22 cellular contexts compared by ENCODE assay signal in the genomic region with DNA sequence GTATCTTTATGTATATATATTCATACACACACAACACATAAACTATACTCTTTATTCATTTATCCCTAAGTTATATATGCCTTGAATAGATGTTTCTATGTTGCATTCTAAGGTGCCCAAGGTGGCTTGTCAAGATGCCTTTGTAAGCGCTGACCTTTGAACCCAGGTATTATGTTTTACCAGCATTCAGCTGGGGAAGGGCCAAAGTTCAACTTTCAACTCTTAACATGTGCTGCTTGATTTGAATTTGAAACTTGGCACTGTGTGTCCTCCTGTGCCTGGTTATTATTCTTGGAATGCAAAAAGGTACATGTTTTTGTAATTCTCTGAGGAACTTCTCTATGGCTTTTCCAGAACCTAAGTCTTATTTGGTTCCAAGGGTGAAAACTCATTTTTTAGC.
DNase-seq lines count a peak whose midpoint lies in the region; ATAC-seq, FAIRE-seq and TF ChIP-seq lines count a peak whose summit lies in the region.
"Had no signal": no experiment of that assay in that cellular context is flagged by ENCODE, and none has a peak within 500 bp of the region (broad histone marks: within the 10 kb centered on the region; RNA-seq: fewer than 3 reads in every experiment).

No MANE protein-coding gene starts in this region.

- RAD21 ChIA-PET in GM12878 (lab: Charles Lee; ENCODE audit: unreplicated experiment) = no interaction called here

- H3K27me3 ChIP-seq in GM12878 (replicated peaks in 1 of 2; ENCODE audit: control insufficient read depth in 2 of 2, insufficient read depth in 2 of 2, low read length in 1 of 2) = no peaks in the 10 kb centered on the region
- no peaks in the 10 kb centered on the region for H3K27me3 ChIP-seq in HepG2 (ENCODE audit: control insufficient read depth in 1 of 2, insufficient read depth in 2 of 2, low read length in 2 of 2)
- H3K27me3 ChIP-seq in sigmoid colon = no peaks in the 10 kb centered on the region
- H3K27me3 ChIP-seq in Karpas-422 (ENCODE audit: low read length) = no peaks in the 10 kb centered on the region
- H3K27me3 ChIP-seq: BE2C, Peyer's patch, SJCRH30 had no signal

- H3K36me3 ChIP-seq in GM12878 (ENCODE audit: control insufficient read depth in 2 of 2, insufficient read depth in 2 of 2, low read length in 1 of 2) (no peaks in the 10 kb centered on the region), HepG2 (replicated peaks in 1 of 2; ENCODE audit: control insufficient read depth in 1 of 2, insufficient read depth in 2 of 2, low read length in 2 of 2) (no peaks in the 10 kb centered on the region), sigmoid colon (no peaks in the 10 kb centered on the region), Karpas-422 (ENCODE audit: insufficient read depth, low read length) (no peaks in the 10 kb centered on the region)
- H3K36me3 ChIP-seq: BE2C, HAP-1, Peyer's patch, SJCRH30 had no signal

- no peak for TF ChIP-seq RAD21 in GM12878 (IDR thresholded peaks at IDR 0.05; ENCODE audit: insufficient read depth, low read depth, low read length)
- no peak for TF ChIP-seq RAD21 in HepG2 (CRISPR knock-in tag; IDR thresholded peaks at IDR 0.05)

- 100% methylated on average over 1 of the region's 1 CpG for WGBS in GM12878 (ENCODE audit: insufficient coverage, insufficient replicate concordance, low lambda C conversion rate, missing lambda C conversion rate)
- 0% methylated on average over 1 of the region's 1 CpG for WGBS in HepG2 (ENCODE audit: low lambda C conversion rate)
- 0 to 87% methylated on average over 1 of the region's 1 CpG for WGBS in sigmoid colon, 2 donors

- intact Hi-C loops in GM12878 (cut with micrococcal nuclease; ENCODE audit: unreplicated experiment) = no loop called here
- intact Hi-C loops in HepG2 (cut with micrococcal nuclease; ENCODE audit: unreplicated experiment) = no loop called here
- intact Hi-C loops in sciatic nerve (cut with DNase I) = no loop called here
- intact Hi-C loops in sigmoid colon (cut with DNase I) = no loop called here

- SMC1A ChIA-PET in GM12878 (lab: Charles Lee; ENCODE audit: uncharacterized antibody, unreplicated experiment) = interaction anchor here (0.6 to 1.9 kb wide), 9 partner anchors 13 to 317 kb away, joined by 3 to 11 read pairs (median 4); no protein-coding TSS in a partner anchor

- BruUV-seq in GM12878 (replicated peaks; lab: Mats Ljungman, UMichigan) (no TSS peak), HepG2 (replicated peaks; lab: Mats Ljungman, UMichigan) (no TSS peak)

- no peak overlapping the region for H3K9ac ChIP-seq in GM12878 (ENCODE audit: control insufficient read depth, insufficient read depth, low read length)
- H3K9ac ChIP-seq in HepG2 (ENCODE audit: insufficient read depth, low read depth, low read length) = no peak overlapping the region
- H3K9ac ChIP-seq in Karpas-422 (ENCODE audit: low read length) = no peak overlapping the region

- TF ChIP-seq EP300 in GM12878 (IDR thresholded peaks at IDR 0.05; ENCODE audit: borderline replicate concordance in 1 of 2, control insufficient read depth in 1 of 2, low read depth in 2 of 2, low read length in 2 of 2) = no peak
- no peak for TF ChIP-seq EP300 in HepG2 (IDR thresholded peaks at IDR 0.05; ENCODE audit: low read depth in 2 of 2, low read length in 2 of 2)
- no peak for TF ChIP-seq EP300 in HepG2 (CRISPR knock-in tag; IDR thresholded peaks at IDR 0.05; ENCODE audit: borderline replicate concordance)
- no peak for TF ChIP-seq EP300 in sigmoid colon (IDR thresholded peaks at IDR 0.05)

- no peak overlapping the region for H3K4me3 ChIP-seq in GM12878
- H3K4me3 ChIP-seq in HepG2 (replicated peaks in 1 of 3; ENCODE audit: insufficient read depth in 1 of 3, low read depth in 2 of 3, low read length in 3 of 3) = no peak overlapping the region
- H3K4me3 ChIP-seq in sigmoid colon = no peak overlapping the region
- no peak overlapping the region for H3K4me3 ChIP-seq in Karpas-422 (ENCODE audit: low read length)
- H3K4me3 ChIP-seq: A549, GM23338, HAP-1, Peyer's patch, SJCRH30 had no signal

- H3K4me2 ChIP-seq in GM12878 (ENCODE audit: control insufficient read depth, insufficient read depth) (no peak overlapping the region), HepG2 (ENCODE audit: low read depth, low read length) (no peak overlapping the region), Karpas-422 (ENCODE audit: low read depth, low read length, poor library complexity, severe bottlenecking) (no peak overlapping the region)
- H3K4me2 ChIP-seq: A549, GM23338 had no signal

- no peak for TF ChIP-seq CTCF in GM12878 (IDR thresholded peaks at IDR 0.05 in 2 of 3, conservative IDR thresholded peaks at IDR 0.05 in 1 of 3; ENCODE audit: control insufficient read depth in 2 of 3, extremely low read depth in 1 of 3, insufficient read depth in 1 of 3, low read depth in 3 of 3, low read length in 3 of 3)
- no peak for TF ChIP-seq CTCF in HepG2 (CRISPR knock-in tag; IDR thresholded peaks at IDR 0.05)
- TF ChIP-seq CTCF in sigmoid colon (IDR thresholded peaks at IDR 0.05) = no peak

- H4K20me1 ChIP-seq in GM12878 (ENCODE audit: control insufficient read depth, insufficient read depth) (no peaks in the 10 kb centered on the region), HepG2 (ENCODE audit: insufficient read depth, low read length) (no peaks in the 10 kb centered on the region), Karpas-422 (ENCODE audit: insufficient read depth, low read depth, low read length) (no peaks in the 10 kb centered on the region)

- FAIRE-seq in GM12891 (lab: Jason Lieb, UNC) = peak; percentile 9
- FAIRE-seq in GM12878 (lab: Jason Lieb, UNC) = no peak
- peak; percentile 34 for FAIRE-seq in HepG2 (lab: Jason Lieb, UNC)
- FAIRE-seq: A549 had no signal

- H3K79me2 ChIP-seq in GM12878 (ENCODE audit: control insufficient read depth, insufficient read depth, low read length) = no peaks in the 10 kb centered on the region
- no peaks in the 10 kb centered on the region for H3K79me2 ChIP-seq in HepG2 (ENCODE audit: insufficient read depth, low read length)
- no peaks in the 10 kb centered on the region for H3K79me2 ChIP-seq in Karpas-422 (ENCODE audit: low read length)

- CTCF ChIA-PET in GM12878 (lab: Yijun Ruan, JAX) = interaction anchor here (1.3 kb wide), 1 partner anchor 17 kb away, joined by 3 read pairs; no protein-coding TSS in a partner anchor
- CTCF ChIA-PET in HepG2 (lab: Yijun Ruan, JAX; ENCODE audit: low intra/inter-chr PET ratio, low total read pairs) = no interaction called here

- H3K9me3 ChIP-seq in GM12878 (replicated peaks; ENCODE audit: control insufficient read depth, insufficient read depth, low read length) = no peaks in the 10 kb centered on the region; the same call in 1 of the 3 replicates
- H3K9me3 ChIP-seq in HepG2 (ENCODE audit: low read length) = no peaks in the 10 kb centered on the region
- no peaks in the 10 kb centered on the region for H3K9me3 ChIP-seq in sigmoid colon
- H3K9me3 ChIP-seq in Karpas-422 (ENCODE audit: low read length) = no peaks in the 10 kb centered on the region
- H3K9me3 ChIP-seq: BE2C, HAP-1, Peyer's patch, SJCRH30 had no signal

- ATAC-seq in GM12878 (no peak), HepG2 (no peak), sciatic nerve (peak; percentile 52)
- ATAC-seq: A549, GM23338, T-cell had no signal

- TF ChIP-seq POLR2A in GM12891 (IDR thresholded peaks at IDR 0.05; ENCODE audit: low read depth, low read length) = no peak
- TF ChIP-seq POLR2A in GM12878 (IDR thresholded peaks at IDR 0.05; ENCODE audit: low read depth, low read length) = no peak
- TF ChIP-seq POLR2A in HepG2 (IDR thresholded peaks at IDR 0.05; ENCODE audit: insufficient read depth in 1 of 2, low read depth in 2 of 2, low read length in 2 of 2) = no peak
- no peak for TF ChIP-seq POLR2A in sigmoid colon (IDR thresholded peaks at IDR 0.05)

- H3K4me1 ChIP-seq in GM12878 (ENCODE audit: control insufficient read depth, insufficient read depth, low read length) (no peaks in the 10 kb centered on the region), HepG2 (ENCODE audit: insufficient read depth, low read length) (peaks cover 13% of the 10 kb centered on the region), sigmoid colon (no peaks in the 10 kb centered on the region), Karpas-422 (ENCODE audit: low read length) (no peaks in the 10 kb centered on the region)
- H3K4me1 ChIP-seq: BE2C, HAP-1, Peyer's patch, SJCRH30 had no signal

- in situ Hi-C loops in GM12878 (cut with MboI) = no loop called here
- in situ Hi-C loops in HepG2 (cut with HindIII; ENCODE audit: extremely low pct_ligation_motif_present, low pct_unique_long_range_greater_than_20kb) = no loop called here

- H3K27ac ChIP-seq in GM12878 (ENCODE audit: control insufficient read depth, insufficient read depth) (no peak overlapping the region), HepG2 (ENCODE audit: extremely low read length, insufficient read depth, low read length) (no peak overlapping the region), sigmoid colon (no peak overlapping the region), Karpas-422 (ENCODE audit: low read length) (no peak overlapping the region)
- H3K27ac ChIP-seq: A549, HL-60, Peyer's patch, SJCRH30 had no signal

- POLR2A ChIA-PET in GM12878 (lab: Charles Lee) (no interaction called here), HepG2 (lab: Yijun Ruan, JAX) (no interaction called here)

- no peak overlapping the region for H2AFZ ChIP-seq in GM12878 (ENCODE audit: control insufficient read depth, low read depth, low read length)
- no peak overlapping the region for H2AFZ ChIP-seq in HepG2 (ENCODE audit: low read length)
- no peak overlapping the region for H2AFZ ChIP-seq in Karpas-422 (ENCODE audit: low read length)
- H2AFZ ChIP-seq: GM23338 had no signal

- H3K9me2 ChIP-seq in Karpas-422 (replicated peaks; ENCODE audit: insufficient read depth, low read length) = no peaks in the 10 kb centered on the region

- DNase-seq in GM12891 (ENCODE audit: insufficient read length, low spot score) (no peak), GM12878 (ENCODE audit: low read depth, low spot score) (no peak), HepG2 (ENCODE audit: low spot score) (peak; percentile 28), sciatic nerve (ENCODE audit: low spot score) (no peak), sigmoid colon (no peak), Karpas-422 (no peak), NCI-H226 (no peak)
- DNase-seq: BE2C; CD4-positive, CD25-positive, alpha-beta regulatory T cell; COR-L47; DMS 273 treated with DMSO at 0.1 percent for 48 hours; NCI-H1417; NCI-H1694 treated with DMSO at 0.1 percent for 48 hours; NCI-H446 treated with DMSO at 0.1 percent for 48 hours; NCI-H748 treated with DMSO at 0.1 percent for 48 hours; SJCRH30; T-cell had no signal

TF ChIP-seq in GM12891, 5 proteins besides CTCF, POLR2A, EP300 and RAD21 (continues in another document):
- no peak for TF ChIP-seq POU2F2 (IDR thresholded peaks at IDR 0.05; ENCODE audit: low read depth, low read length)
- no peak for TF ChIP-seq POLR2AphosphoS5 (IDR thresholded peaks at IDR 0.05; ENCODE audit: low read depth, low read length)

TF ChIP-seq in GM12878, 131 proteins besides CTCF, POLR2A, EP300 and RAD21 (continues in another document):
- TF ChIP-seq EZH2 (IDR thresholded peaks at IDR 0.05; ENCODE audit: borderline replicate concordance, control insufficient read depth, low read depth, low read length) (no peak), CHD1 (IDR thresholded peaks at IDR 0.05; ENCODE audit: low read depth, low read length) (no peak)

TF ChIP-seq in HepG2, 621 proteins besides CTCF, POLR2A, EP300 and RAD21 (continues in another document):
- TF ChIP-seq MEIS2 (CRISPR knock-in tag; IDR thresholded peaks at IDR 0.05) = no peak
- TF ChIP-seq MAFG (CRISPR knock-in tag; IDR thresholded peaks at IDR 0.05) = no peak
- no peak for TF ChIP-seq KDM3A (CRISPR knock-in tag; IDR thresholded peaks at IDR 0.05; ENCODE audit: low read depth)
